In genomic region chr2:167550448-167550847, GRCh38 we compare ENCODE assay signal across 10 cellular contexts.
DNase-seq lines count a peak whose midpoint lies in the region; ATAC-seq and TF ChIP-seq lines count a peak whose summit lies in the region.
"Had no signal": no experiment of that assay in that cellular context is flagged by ENCODE, and none has a peak within 500 bp of the region (broad histone marks: within the 10 kb centered on the region; RNA-seq: fewer than 3 reads in every experiment).

No MANE protein-coding gene starts in this region.

- POLR2A ChIA-PET in AG04449 (lab: Yijun Ruan, JAX) = no interaction called here

- H3K36me3 Mint-ChIP-seq in T-helper 17 cell (ENCODE audit: low read depth) = no peaks in the 10 kb centered on the region

- no peak overlapping the region for H3K4me3 Mint-ChIP-seq in T-helper 17 cell

- CTCF ChIA-PET in AG04449 (lab: Yijun Ruan, JAX) = no interaction called here

- H3K9me3 ChIP-seq in T-helper 17 cell (ENCODE audit: control insufficient read depth, low read length, poor library complexity, severe bottlenecking) = no peaks in the 10 kb centered on the region
- H3K9me3 ChIP-seq: adrenal gland had no signal

- H3K4me1 Mint-ChIP-seq in T-helper 17 cell = no peaks in the 10 kb centered on the region

- DNase-seq in AG04449 (ENCODE audit: low read depth, low spot score) = no peak
- peak; percentile 2 for DNase-seq in GM19240 (ENCODE audit: insufficient read length, low spot score)
- peak; percentile 2 for DNase-seq in NCI-H774 (lab: John Stamatoyannopoulos, UW)
- peak; percentile 44 for DNase-seq in fibroblast of pulmonary artery (ENCODE audit: low read depth)
- DNase-seq in AG08396 (ENCODE audit: low spot score) = no peak
- no peak for DNase-seq in Ammon's horn (ENCODE audit: low spot score)
- no peak for DNase-seq in T-helper 17 cell
- DNase-seq: adrenal gland, NCI-H187 had no signal

- H3K4me3 ChIP-seq in AG04449 (ENCODE audit: low read depth, low read length) (no peak overlapping the region), fibroblast of pulmonary artery (replicated peaks; ENCODE audit: low read depth, low read length) (no peak overlapping the region)
- H3K4me3 ChIP-seq: adrenal gland had no signal

- H3K27me3 Mint-ChIP-seq in T-helper 17 cell = no peaks in the 10 kb centered on the region

- peak; percentile 17 for TF ChIP-seq CTCF in AG04449 (IDR thresholded peaks at IDR 0.05; ENCODE audit: insufficient read depth, low read length, missing control alignments)
- TF ChIP-seq CTCF in fibroblast of pulmonary artery (IDR thresholded peaks at IDR 0.05; ENCODE audit: low read length, missing control alignments) = peak; percentile 59

- ATAC-seq in HG02973 (IDR thresholded peaks at IDR 0.05; ENCODE audit: unreplicated experiment) (no peak), T-helper 17 cell (no peak)

- no peak overlapping the region for H3K27ac Mint-ChIP-seq in T-helper 17 cell

Comparison
In these comparisons a context has a peak if more than half of its experiments do, and no peak if none do; other contexts are left out.
1. DNase-seq: peak in GM19240 (single experiment), NCI-H774 (single experiment) and fibroblast of pulmonary artery (single experiment); none in AG04449 (single experiment), AG08396 (single experiment), Ammon's horn (single experiment) and T-helper 17 cell (0 of 3).